In genomic region chr6:159014406-159014805, GRCh38 we compare ENCODE assay signal across 28 cellular contexts. TPM values are rescaled to one million over a fixed set of nuclear protein-coding genes. Genes with fewer than 3 reads are reported as not detected.
"Had no signal": no experiment of that assay in that cellular context is flagged by ENCODE, and none has a peak within 500 bp of the region (broad histone marks: within the 10 kb centered on the region; RNA-seq: fewer than 3 reads in every experiment).

No MANE protein-coding gene starts in this region.

- H3K27ac Mint-ChIP-seq: activated CD4-positive, alpha-beta memory T cell treated with anti-CD3 and anti-CD28 coated beads, Interleukin-2, amount 10 ng/mL, durations not matched to agents 7 days and 5 days; activated CD4-positive, alpha-beta T cell treated with anti-CD3 and anti-CD28 coated beads for 36 hours; activated naive CD8-positive, alpha-beta T cell treated with anti-CD3 and anti-CD28 coated beads, Interleukin-2, amount 10 ng/mL, durations not matched to agents 7 days and 5 days had no signal

- H3K9me3 Mint-ChIP-seq: activated naive CD8-positive, alpha-beta T cell treated with anti-CD3 and anti-CD28 coated beads, Interleukin-2, amount 10 ng/mL, durations not matched to agents 7 days and 5 days had no signal

- H3K36me3 ChIP-seq: adrenal gland, Peyer's patch, SJSA1 had no signal

- ATAC-seq: activated CD4-positive, alpha-beta T cell treated with anti-CD3 and anti-CD28 coated beads for 36 hours had no signal

- H3K4me3 Mint-ChIP-seq: activated CD4-positive, alpha-beta memory T cell treated with anti-CD3 and anti-CD28 coated beads, Interleukin-2, amount 10 ng/mL, durations not matched to agents 7 days and 5 days; activated CD4-positive, alpha-beta T cell treated with anti-CD3 and anti-CD28 coated beads for 36 hours; activated naive CD8-positive, alpha-beta T cell treated with anti-CD3 and anti-CD28 coated beads, Interleukin-2, amount 10 ng/mL, durations not matched to agents 7 days and 5 days had no signal

- H3K4me3 ChIP-seq: adrenal gland, Peyer's patch, SJSA1 had no signal

- H3K27me3 ChIP-seq: adrenal gland, Peyer's patch, SJSA1 had no signal

- H3K9me3 ChIP-seq: adrenal gland, Peyer's patch, SJSA1 had no signal

- H3K27ac ChIP-seq: adrenal gland, Peyer's patch, RWPE1, SJSA1, VCaP had no signal

- H3K4me1 ChIP-seq: adrenal gland, Peyer's patch had no signal

- DNase-seq: activated CD4-positive, alpha-beta memory T cell treated with anti-CD3 and anti-CD28 coated beads, Interleukin-2, amount 10 ng/mL, durations not matched to agents 7 days and 5 days; activated CD4-positive, alpha-beta T cell treated with anti-CD3 and anti-CD28 coated beads for 36 hours; activated CD4-positive, alpha-beta T cell treated with anti-CD3 and anti-CD28 coated beads, Interleukin-2, amount 50 U/mL, for 1 hour; activated CD8-positive, alpha-beta memory T cell treated with anti-CD3 and anti-CD28 coated beads, Interleukin-2, amount 50 U/mL, for 48 hours; activated effector memory CD4-positive, alpha-beta T cell treated with Interleukin-2 at 50 U/mL for 16 hours; activated naive CD4-positive, alpha-beta T cell; activated naive CD8-positive, alpha-beta T cell treated with anti-CD3 and anti-CD28 coated beads, Interleukin-2, amount 10 ng/mL, durations not matched to agents 7 days and 5 days; activated T-cell treated with anti-CD3 and anti-CD28 coated beads, Interleukin-2, amount 50 U/mL, for 1 hour; adrenal gland; anterior cingulate cortex; cerebellar nuclear complex; KG1; NCI-H1092; NCI-H1417; NCI-H1930; NCI-H2171; NCI-H2227 treated with DMSO at 0.1 percent for 48 hours; NCI-H526; NCI-H774; NK-92 treated with Interleukin-12 subunit alpha and Interleukin-12 subunit beta, amount 100 ng/mL, for 24 hours; Peyer's patch; Right ventricle myocardium superior had no signal

- H3K27me3 Mint-ChIP-seq: activated CD4-positive, alpha-beta memory T cell treated with anti-CD3 and anti-CD28 coated beads, Interleukin-2, amount 10 ng/mL, durations not matched to agents 7 days and 5 days; activated CD4-positive, alpha-beta T cell treated with anti-CD3 and anti-CD28 coated beads for 36 hours; activated naive CD8-positive, alpha-beta T cell treated with anti-CD3 and anti-CD28 coated beads, Interleukin-2, amount 10 ng/mL, durations not matched to agents 7 days and 5 days had no signal

RNA-seq across cellular contexts. Expression of gene TAGAP, which starts 30.4 kb away (rescaled TPM):
- total RNA-seq: LHCN-M2, MCF 10A, NCI-H460 had no signal
